15 cellular contexts compared by ENCODE assay signal in the genomic region with DNA sequence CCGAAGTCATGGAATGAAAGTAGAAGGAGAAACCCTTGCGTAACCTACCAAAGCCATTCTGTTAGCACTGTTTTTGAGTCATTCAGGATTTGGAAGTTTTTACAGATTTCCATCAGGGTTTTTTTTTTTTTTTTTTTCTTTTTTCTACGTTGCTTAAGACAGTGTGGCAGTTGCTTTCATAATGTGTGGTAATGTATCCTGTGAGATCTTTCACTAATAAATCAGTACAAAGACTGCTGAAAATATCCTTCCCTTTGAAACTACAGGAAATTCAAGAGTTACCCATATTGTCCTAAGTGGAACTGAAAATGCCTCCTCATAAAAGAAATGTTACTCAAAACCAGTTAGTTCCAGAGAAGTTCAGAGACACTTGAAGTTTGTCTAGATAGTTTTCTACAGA.
A peak's percentile ranks its signal among the peaks of the same experiment; 100 is the strongest.
DNase-seq lines count a peak whose midpoint lies in the region; ATAC-seq, FAIRE-seq and TF ChIP-seq lines count a peak whose summit lies in the region.
"Had no signal": no experiment of that assay in that cellular context is flagged by ENCODE, and none has a peak within 500 bp of the region (broad histone marks: within the 10 kb centered on the region; RNA-seq: fewer than 3 reads in every experiment).

No MANE protein-coding gene starts in this region.

- H3K4me2 ChIP-seq in HepG2 (ENCODE audit: low read depth, low read length) (no peak overlapping the region), neural progenitor cell (no peak overlapping the region)

- H3K4me1 Mint-ChIP-seq in endothelial cell (ENCODE audit: unreplicated experiment) (peaks cover 5% of the 10 kb centered on the region), neural progenitor cell (no peaks in the 10 kb centered on the region)
- H3K4me1 Mint-ChIP-seq: activated T-helper 17 cell treated with anti-CD3 and anti-CD28 coated beads, Interleukin-2, amount 50 U/mL, for 72 hours had no signal

- POLR2A ChIA-PET in HepG2 (lab: Yijun Ruan, JAX) = no interaction called here

- TF ChIP-seq POLR2A in right lobe of liver (IDR thresholded peaks at IDR 0.05) = no peak
- no peak for TF ChIP-seq POLR2A in HepG2 (IDR thresholded peaks at IDR 0.05; ENCODE audit: insufficient read depth in 1 of 2, low read depth in 2 of 2, low read length in 2 of 2)

- BruUV-seq in HepG2 (replicated peaks; lab: Mats Ljungman, UMichigan) = no TSS peak

- H3K27ac Mint-ChIP-seq in endothelial cell (ENCODE audit: unreplicated experiment) (peak overlapping the region; percentile 26), neural progenitor cell (no peak overlapping the region)
- H3K27ac Mint-ChIP-seq: activated T-helper 17 cell treated with anti-CD3 and anti-CD28 coated beads, Interleukin-2, amount 50 U/mL, for 72 hours; T-cell; type B pancreatic cell had no signal

- H2AFZ ChIP-seq in HepG2 (ENCODE audit: low read length) = no peak overlapping the region
- H2AFZ ChIP-seq in neural progenitor cell (replicated peaks) = no peak overlapping the region

- H3K36me3 ChIP-seq in right lobe of liver = no peaks in the 10 kb centered on the region
- H3K36me3 ChIP-seq in HepG2 (replicated peaks in 1 of 2; ENCODE audit: control insufficient read depth in 1 of 2, insufficient read depth in 2 of 2, low read length in 2 of 2) = no peaks in the 10 kb centered on the region
- no peaks in the 10 kb centered on the region for H3K36me3 ChIP-seq in neural progenitor cell

- H3K4me1 ChIP-seq in right lobe of liver (no peaks in the 10 kb centered on the region), HepG2 (ENCODE audit: insufficient read depth, low read length) (peaks cover 4% of the 10 kb centered on the region), mononuclear cell (ENCODE audit: insufficient read depth, low read length) (peaks cover 8% of the 10 kb centered on the region), neural progenitor cell (peaks cover 3% of the 10 kb centered on the region)
- H3K4me1 ChIP-seq: body of pancreas had no signal

- no peak for DNase-seq in right lobe of liver
- DNase-seq in HepG2 (ENCODE audit: low spot score) = no peak
- no peak for DNase-seq in endothelial cell (ENCODE audit: low spot score)
- DNase-seq in neural progenitor cell (ENCODE audit: low spot score) = no peak
- no peak for DNase-seq in D721Med (ENCODE audit: insufficient read length, low spot score)
- DNase-seq: activated CD4-positive, alpha-beta T cell treated with anti-CD3 and anti-CD28 coated beads for 48 hours; body of pancreas; NCI-H146; T-cell had no signal

- no peaks in the 10 kb centered on the region for H3K9me3 ChIP-seq in right lobe of liver
- H3K9me3 ChIP-seq in HepG2 (ENCODE audit: low read length) = no peaks in the 10 kb centered on the region
- H3K9me3 ChIP-seq in mononuclear cell (ENCODE audit: low read depth, low read length) = no peaks in the 10 kb centered on the region
- no peaks in the 10 kb centered on the region for H3K9me3 ChIP-seq in neural progenitor cell (ENCODE audit: low read depth)
- H3K9me3 ChIP-seq: body of pancreas had no signal

- in situ Hi-C loops in HepG2 (cut with HindIII; ENCODE audit: extremely low pct_ligation_motif_present, low pct_unique_long_range_greater_than_20kb) = no loop called here

- H3K27me3 Mint-ChIP-seq in endothelial cell (ENCODE audit: unreplicated experiment) (no peaks in the 10 kb centered on the region), neural progenitor cell (ENCODE audit: insufficient read depth, low read depth) (no peaks in the 10 kb centered on the region)
- H3K27me3 Mint-ChIP-seq: activated T-helper 17 cell treated with anti-CD3 and anti-CD28 coated beads, Interleukin-2, amount 50 U/mL, for 72 hours; T-cell; type B pancreatic cell had no signal

- FAIRE-seq in HepG2 (lab: Jason Lieb, UNC) = no peak
- FAIRE-seq in D721Med (lab: Jason Lieb, UNC) = no peak
- FAIRE-seq: endothelial cell of umbilical vein had no signal

- no peak overlapping the region for H3K9ac ChIP-seq in HepG2 (ENCODE audit: insufficient read depth, low read depth, low read length)
- H3K9ac ChIP-seq in neural progenitor cell = no peak overlapping the region

- H3K4me3 Mint-ChIP-seq in endothelial cell (ENCODE audit: unreplicated experiment) (no peak overlapping the region), neural progenitor cell (no peak overlapping the region)
- H3K4me3 Mint-ChIP-seq: activated T-helper 17 cell treated with anti-CD3 and anti-CD28 coated beads, Interleukin-2, amount 50 U/mL, for 72 hours; T-cell; type B pancreatic cell had no signal

- CTCF ChIA-PET in HepG2 (lab: Yijun Ruan, JAX; ENCODE audit: low intra/inter-chr PET ratio, low total read pairs) = no interaction called here

- TF ChIP-seq CTCF in right lobe of liver (IDR thresholded peaks at IDR 0.05) (no peak), HepG2 (CRISPR knock-in tag; IDR thresholded peaks at IDR 0.05) (no peak), endothelial cell (IDR thresholded peaks at IDR 0.05; ENCODE audit: unreplicated experiment) (no peak), neural progenitor cell (IDR thresholded peaks at IDR 0.05) (no peak), D721Med (IDR thresholded peaks at IDR 0.05; ENCODE audit: insufficient read depth, missing control alignments) (no peak)

- intact Hi-C loops in right lobe of liver (cut with DNase I) = no loop called here
- intact Hi-C loops in HepG2 (cut with micrococcal nuclease; ENCODE audit: unreplicated experiment) = loop anchor here (2.0 kb wide), 1 partner anchor 14 kb away; no protein-coding TSS in a partner anchor

- H3K27me3 ChIP-seq in right lobe of liver = no peaks in the 10 kb centered on the region
- H3K27me3 ChIP-seq in HepG2 (ENCODE audit: control insufficient read depth in 1 of 2, insufficient read depth in 2 of 2, low read length in 2 of 2) = no peaks in the 10 kb centered on the region
- H3K27me3 ChIP-seq in mononuclear cell (ENCODE audit: insufficient read depth, low read length) = no peaks in the 10 kb centered on the region
- H3K27me3 ChIP-seq in neural progenitor cell = no peaks in the 10 kb centered on the region
- H3K27me3 ChIP-seq: body of pancreas had no signal

- H3K4me3 ChIP-seq in right lobe of liver (no peak overlapping the region), HepG2 (replicated peaks in 1 of 3; ENCODE audit: insufficient read depth in 1 of 3, low read depth in 2 of 3, low read length in 3 of 3) (no peak overlapping the region), mononuclear cell (ENCODE audit: low read length) (peak overlapping the region; percentile 29), neural progenitor cell (no peak overlapping the region)
- H3K4me3 ChIP-seq: body of pancreas had no signal

- H4K20me1 ChIP-seq in HepG2 (ENCODE audit: insufficient read depth, low read length) = no peaks in the 10 kb centered on the region
- H4K20me1 ChIP-seq in neural progenitor cell (ENCODE audit: low read depth) = no peaks in the 10 kb centered on the region

- H3K9me3 Mint-ChIP-seq in endothelial cell (ENCODE audit: unreplicated experiment) = no peaks in the 10 kb centered on the region
- peaks cover 6% of the 10 kb centered on the region for H3K9me3 Mint-ChIP-seq in neural progenitor cell
- H3K9me3 Mint-ChIP-seq: activated T-helper 17 cell treated with anti-CD3 and anti-CD28 coated beads, Interleukin-2, amount 50 U/mL, for 72 hours; T-cell; type B pancreatic cell had no signal

- H3F3A ChIP-seq in neural progenitor cell (ENCODE audit: low read depth) = no peaks in the 10 kb centered on the region

- H3K27ac ChIP-seq in right lobe of liver (no peak overlapping the region), HepG2 (ENCODE audit: extremely low read length, insufficient read depth, low read length) (no peak overlapping the region), neural progenitor cell (no peak overlapping the region)

- H3K79me2 ChIP-seq in HepG2 (ENCODE audit: insufficient read depth, low read length) (no peaks in the 10 kb centered on the region), neural progenitor cell (ENCODE audit: low read depth) (peaks cover 4% of the 10 kb centered on the region)

- ATAC-seq in right lobe of liver (peak in 3 of 4 donors; percentile 17 to 46 (median 39)), HepG2 (no peak), GM19023 (IDR thresholded peaks at IDR 0.05; ENCODE audit: unreplicated experiment) (no peak), GM18511 (IDR thresholded peaks at IDR 0.05; ENCODE audit: unreplicated experiment) (no peak)
- ATAC-seq: activated T-helper 17 cell treated with anti-CD3 and anti-CD28 coated beads, Interleukin-2, amount 50 U/mL, for 72 hours; body of pancreas; T-cell had no signal

- H3K36me3 Mint-ChIP-seq in endothelial cell (ENCODE audit: low read depth, unreplicated experiment) (peaks cover 4% of the 10 kb centered on the region), neural progenitor cell (peaks cover 9% of the 10 kb centered on the region)

- WGBS in right lobe of liver (ENCODE audit: insufficient coverage, low coverage, low lambda C conversion rate, missing lambda C conversion rate) = 46% methylated on average over 3 of the region's 3 CpGs
- 98% methylated on average over 3 of the region's 3 CpGs for WGBS in HepG2 (ENCODE audit: low lambda C conversion rate)

- no peak for TF ChIP-seq EP300 in HepG2 (IDR thresholded peaks at IDR 0.05; ENCODE audit: low read depth in 2 of 2, low read length in 2 of 2)
- no peak for TF ChIP-seq EP300 in HepG2 (CRISPR knock-in tag; IDR thresholded peaks at IDR 0.05; ENCODE audit: borderline replicate concordance)

- TF ChIP-seq RAD21 in HepG2 (CRISPR knock-in tag; IDR thresholded peaks at IDR 0.05) = no peak

TF ChIP-seq in HepG2, 621 proteins besides CTCF, POLR2A, EP300 and RAD21 (continues in another document):
- TF ChIP-seq GZF1 (CRISPR knock-in tag; IDR thresholded peaks at IDR 0.05) (no peak), ZNF713 (CRISPR knock-in tag; IDR thresholded peaks at IDR 0.05) (no peak), NFYB (CRISPR knock-in tag; IDR thresholded peaks at IDR 0.05) (no peak)
- TF ChIP-seq, protein P1, sequence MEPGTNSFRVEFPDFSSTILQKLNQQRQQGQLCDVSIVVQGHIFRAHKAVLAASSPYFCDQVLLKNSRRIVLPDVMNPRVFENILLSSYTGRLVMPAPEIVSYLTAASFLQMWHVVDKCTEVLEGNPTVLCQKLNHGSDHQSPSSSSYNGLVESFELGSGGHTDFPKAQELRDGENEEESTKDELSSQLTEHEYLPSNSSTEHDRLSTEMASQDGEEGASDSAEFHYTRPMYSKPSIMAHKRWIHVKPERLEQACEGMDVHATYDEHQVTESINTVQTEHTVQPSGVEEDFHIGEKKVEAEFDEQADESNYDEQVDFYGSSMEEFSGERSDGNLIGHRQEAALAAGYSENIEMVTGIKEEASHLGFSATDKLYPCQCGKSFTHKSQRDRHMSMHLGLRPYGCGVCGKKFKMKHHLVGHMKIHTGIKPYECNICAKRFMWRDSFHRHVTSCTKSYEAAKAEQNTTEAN (CRISPR knock-in tag; conservative IDR thresholded peaks at IDR 0.05) = no peak
- TF ChIP-seq, protein P2, sequence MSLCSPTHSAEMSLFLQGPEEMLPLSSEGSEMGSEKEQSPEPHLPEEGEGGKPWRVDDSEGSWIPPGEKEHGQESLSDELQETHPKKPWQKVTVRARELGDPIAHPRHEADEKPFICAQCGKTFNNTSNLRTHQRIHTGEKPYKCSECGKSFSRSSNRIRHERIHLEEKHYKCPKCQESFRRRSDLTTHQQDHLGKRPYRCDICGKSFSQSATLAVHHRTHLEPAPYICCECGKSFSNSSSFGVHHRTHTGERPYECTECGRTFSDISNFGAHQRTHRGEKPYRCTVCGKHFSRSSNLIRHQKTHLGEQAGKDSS (CRISPR knock-in tag; IDR thresholded peaks at IDR 0.05; ENCODE audit: borderline replicate concordance, low read depth) = no peak

Comparison
In these comparisons a context has a peak if more than half of its experiments do, and no peak if none do; other contexts are left out.
1. ATAC-seq: peak in right lobe of liver (3 of 4); none in HepG2 (single experiment), GM19023 (single experiment) and GM18511 (single experiment).